8 cellular contexts compared by ENCODE assay signal in the genomic region with DNA sequence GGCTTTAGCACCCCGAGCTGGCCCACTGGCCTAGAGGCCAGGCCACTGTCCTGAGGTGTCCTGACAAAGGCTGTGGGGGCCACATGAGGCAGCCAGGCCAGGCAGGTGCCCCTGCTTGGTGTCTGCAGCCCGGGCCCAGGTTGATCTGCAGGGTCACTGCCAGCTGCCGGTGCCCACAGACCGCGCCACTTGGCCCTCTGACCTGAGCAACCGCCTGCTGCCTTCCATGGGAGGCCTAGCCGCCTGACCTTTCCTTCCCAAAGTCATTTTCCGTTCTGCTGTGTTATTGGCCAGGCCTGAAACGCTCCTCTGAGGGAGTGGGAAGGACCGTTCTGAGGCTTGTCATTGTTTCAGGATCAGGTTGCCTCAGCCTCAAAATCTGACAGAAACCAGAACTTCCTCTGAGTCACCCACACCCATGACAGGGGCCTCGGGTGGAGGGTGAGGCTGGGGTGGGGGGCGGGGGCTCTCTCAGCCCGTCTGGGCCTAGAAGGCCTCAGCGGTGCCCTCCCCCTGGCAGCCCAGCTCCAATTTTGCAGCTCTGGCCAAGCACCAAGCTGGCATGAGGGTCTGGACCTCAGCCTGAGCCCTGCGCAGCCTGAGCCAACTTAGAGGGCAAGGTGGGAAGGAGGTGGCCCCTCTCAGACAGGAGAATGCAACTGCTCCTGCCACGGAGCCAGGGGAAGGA.
DNase-seq lines count a peak whose midpoint lies in the region; ATAC-seq, FAIRE-seq and TF ChIP-seq lines count a peak whose summit lies in the region.

No MANE protein-coding gene starts in this region.

- no peak for TF ChIP-seq POLR2A in GM12892 (IDR thresholded peaks at IDR 0.05; ENCODE audit: low read depth, low read length)
- TF ChIP-seq POLR2A in body of pancreas (IDR thresholded peaks at IDR 0.05), result no peak
- TF ChIP-seq POLR2A in right lobe of liver (IDR thresholded peaks at IDR 0.05), result no peak

- peaks cover 4% of the 10 kb centered on the region for H3K4me1 ChIP-seq in body of pancreas
- H3K4me1 ChIP-seq in right lobe of liver, result no peaks in the 10 kb centered on the region

- peak overlapping the region; percentile 90 for H3K27ac Mint-ChIP-seq in T-helper 17 cell

- DNase-seq in GM12892 (ENCODE audit: insufficient read length), result peak; percentile 50
- DNase-seq in T-helper 17 cell, result no peak
- peak in 1 of 4 donors; percentile 58 for DNase-seq in body of pancreas
- DNase-seq in right lobe of liver, result peak in 2 of 3 donors; percentile 45 to 52
- DNase-seq in stimulated activated CD8-positive, alpha-beta memory T cell treated with anti-CD3 and anti-CD28 coated beads, Interleukin-15, amount 100 ng/mL, for 4 hours (ENCODE audit: low read depth in 2 of 2), result peak; percentile 22 to 27
- no peak for DNase-seq in NCI-H187 (lab: John Stamatoyannopoulos, UW)
- DNase-seq in NCI-H1417 treated with DMSO at 0.1 percent for 48 hours (lab: John Stamatoyannopoulos, UW), result no peak

- H3K4me3 ChIP-seq in body of pancreas (no peak overlapping the region), right lobe of liver (no peak overlapping the region)

- no peaks in the 10 kb centered on the region for H3K36me3 Mint-ChIP-seq in T-helper 17 cell (ENCODE audit: low read depth)

- FAIRE-seq in GM12892 (lab: Jason Lieb, UNC), result peak; percentile 70

- peak overlapping the region; percentile 65 for H3K4me3 Mint-ChIP-seq in T-helper 17 cell

- TF ChIP-seq CTCF in body of pancreas (IDR thresholded peaks at IDR 0.05) (no peak), right lobe of liver (IDR thresholded peaks at IDR 0.05) (no peak)

- peaks cover 16% of the 10 kb centered on the region for H3K4me1 Mint-ChIP-seq in T-helper 17 cell

- no peaks in the 10 kb centered on the region for H3K9me3 ChIP-seq in T-helper 17 cell (ENCODE audit: control insufficient read depth, low read length, poor library complexity, severe bottlenecking)
- H3K9me3 ChIP-seq in body of pancreas, result no peaks in the 10 kb centered on the region
- no peaks in the 10 kb centered on the region for H3K9me3 ChIP-seq in right lobe of liver

- ATAC-seq in HG02981 (IDR thresholded peaks at IDR 0.05; ENCODE audit: unreplicated experiment) (peak; percentile 59), T-helper 17 cell (peak; percentile 75), body of pancreas (peak; percentile 60), right lobe of liver (peak; percentile 69 to 88 (median 76))

- 64 to 65% methylated on average over 8 to 15 of the region's 16 CpGs for WGBS in body of pancreas, 2 donors
- WGBS in right lobe of liver (ENCODE audit: insufficient coverage, low coverage, low lambda C conversion rate, missing lambda C conversion rate), result 20% methylated on average over 3 of the region's 16 CpGs

- H3K27ac ChIP-seq in body of pancreas, result peak overlapping the region in 2 of 4 donors; percentile 40 to 62
- H3K27ac ChIP-seq in right lobe of liver, result peak overlapping the region in 2 of 3 donors; percentile 13 to 51

- peaks cover 11% of the 10 kb centered on the region for H3K27me3 Mint-ChIP-seq in T-helper 17 cell

- intact Hi-C loops in body of pancreas (cut with DNase I), result no loop called here
- intact Hi-C loops in right lobe of liver (cut with DNase I), result no loop called here

- peaks cover 0 to 4% of the 10 kb centered on the region in 2 donors for H3K27me3 ChIP-seq in body of pancreas
- no peaks in the 10 kb centered on the region for H3K27me3 ChIP-seq in right lobe of liver

- no peaks in the 10 kb centered on the region for H3K36me3 ChIP-seq in body of pancreas (replicated peaks in 1 of 2; ENCODE audit: insufficient read depth in 1 of 2, low read depth in 2 of 2)
- no peaks in the 10 kb centered on the region for H3K36me3 ChIP-seq in right lobe of liver

Comparison
In these comparisons a context has a peak if more than half of its experiments do, and no peak if none do; other contexts are left out.
1. DNase-seq: peak in GM12892 (single experiment), right lobe of liver (2 of 3) and stimulated activated CD8-positive, alpha-beta memory T cell treated with anti-CD3 and anti-CD28 coated beads, Interleukin-15, amount 100 ng/mL, for 4 hours (2 of 2); none in T-helper 17 cell (0 of 3), NCI-H187 (0 of 2) and NCI-H1417 treated with DMSO at 0.1 percent for 48 hours (single experiment).
2. Peak in every context shown above with its lines, with median percentiles within 50 percentile points of each other: ATAC-seq.